Comparison of ENCODE assay signal across 8 cellular contexts in genomic region chr21:38958940-38959685, GRCh38.
DNase-seq lines count a peak whose midpoint lies in the region; ATAC-seq, FAIRE-seq and TF ChIP-seq lines count a peak whose summit lies in the region.

No MANE protein-coding gene starts in this region.

- no TSS peak for BruUV-seq in HepG2 (replicated peaks; lab: Mats Ljungman, UMichigan)

- no peaks in the 10 kb centered on the region for H3K79me2 ChIP-seq in HepG2 (ENCODE audit: insufficient read depth, low read length)

- ATAC-seq in body of pancreas (peak; percentile 55), HepG2 (peak; percentile 59), GM18907 (IDR thresholded peaks at IDR 0.05; ENCODE audit: unreplicated experiment) (no peak)

- TF ChIP-seq CTCF in body of pancreas (IDR thresholded peaks at IDR 0.05) (no peak), HepG2 (CRISPR knock-in tag; IDR thresholded peaks at IDR 0.05) (no peak)

- in situ Hi-C loops in HepG2 (cut with HindIII; ENCODE audit: extremely low pct_ligation_motif_present, low pct_unique_long_range_greater_than_20kb) = no loop called here

- no peaks in the 10 kb centered on the region for H3K9me3 ChIP-seq in body of pancreas
- peaks cover 6% of the 10 kb centered on the region; the same call in 1 of the 2 replicates for H3K9me3 ChIP-seq in HepG2 (ENCODE audit: low read length)
- no peaks in the 10 kb centered on the region for H3K9me3 ChIP-seq in effector memory CD4-positive, alpha-beta T cell (ENCODE audit: control insufficient read depth, low read length)

- no peaks in the 10 kb centered on the region for H3K36me3 ChIP-seq in body of pancreas (replicated peaks in 1 of 2; ENCODE audit: insufficient read depth in 1 of 2, low read depth in 2 of 2)
- H3K36me3 ChIP-seq in HepG2 (replicated peaks in 1 of 2; ENCODE audit: control insufficient read depth in 1 of 2, insufficient read depth in 2 of 2, low read length in 2 of 2) = no peaks in the 10 kb centered on the region
- H3K36me3 ChIP-seq in effector memory CD4-positive, alpha-beta T cell (ENCODE audit: control insufficient read depth, insufficient read depth, low read length) = no peaks in the 10 kb centered on the region

- TF ChIP-seq POLR2A in body of pancreas (IDR thresholded peaks at IDR 0.05) (no peak), HepG2 (IDR thresholded peaks at IDR 0.05; ENCODE audit: insufficient read depth in 1 of 2, low read depth in 2 of 2, low read length in 2 of 2) (peak; percentile 39 to 57; a peak in 2 of 4 replicates)

- H3K4me3 ChIP-seq in body of pancreas (no peak overlapping the region), HepG2 (replicated peaks in 1 of 3; ENCODE audit: insufficient read depth in 1 of 3, low read depth in 2 of 3, low read length in 3 of 3) (peak overlapping the region in 2 of 3 experiments; percentile 5 to 36; a peak in 1 of 6 replicates)
- no peak overlapping the region for H3K4me3 ChIP-seq in effector memory CD4-positive, alpha-beta T cell (ENCODE audit: insufficient read depth, low read depth, low read length, poor library complexity, severe bottlenecking)

- peak; percentile 73 for FAIRE-seq in HepG2 (lab: Jason Lieb, UNC)

- CTCF ChIA-PET in HepG2 (lab: Yijun Ruan, JAX; ENCODE audit: low intra/inter-chr PET ratio, low total read pairs) = no interaction called here

- no peaks in the 10 kb centered on the region for H4K20me1 ChIP-seq in HepG2 (ENCODE audit: insufficient read depth, low read length)

- H3K4me1 ChIP-seq in body of pancreas (peaks cover 33% of the 10 kb centered on the region), HepG2 (ENCODE audit: insufficient read depth, low read length) (peaks cover 70% of the 10 kb centered on the region)
- no peaks in the 10 kb centered on the region for H3K4me1 ChIP-seq in effector memory CD4-positive, alpha-beta T cell (ENCODE audit: control insufficient read depth, insufficient read depth, low read length, poor library complexity, severe bottlenecking)

- 73 to 77% methylated on average over 4 of the region's 4 CpGs for whole genome bisulfite sequencing in body of pancreas, 2 donors
- 49% methylated on average over 4 of the region's 4 CpGs for WGBS in HepG2 (ENCODE audit: low lambda C conversion rate)

- H3K27me3 ChIP-seq in body of pancreas (no peaks in the 10 kb centered on the region), HepG2 (ENCODE audit: control insufficient read depth in 1 of 2, insufficient read depth in 2 of 2, low read length in 2 of 2) (no peaks in the 10 kb centered on the region)
- no peaks in the 10 kb centered on the region for H3K27me3 ChIP-seq in effector memory CD4-positive, alpha-beta T cell (replicated peaks; ENCODE audit: control insufficient read depth, insufficient read depth, low read length, poor library complexity, severe bottlenecking)

- POLR2A ChIA-PET in HepG2 (lab: Yijun Ruan, JAX) = interaction anchor here (0.6 to 1.8 kb wide), 8 partner anchors 31 to 354 kb away, joined by 3 to 9 read pairs (median 6); no protein-coding TSS in a partner anchor

- TF ChIP-seq EP300 in HepG2 (IDR thresholded peaks at IDR 0.05; ENCODE audit: low read depth in 2 of 2, low read length in 2 of 2) (0 out of 4 replicates have a peak, but pooled peaks of 1 of the 2 experiments have one; percentile 55), HepG2 (CRISPR knock-in tag; IDR thresholded peaks at IDR 0.05; ENCODE audit: borderline replicate concordance) (no peak)

- DNase-seq in A172 (ENCODE audit: low spot score) = peak; percentile 50
- DNase-seq in HT1080 (ENCODE audit: low read depth) = peak; percentile 11
- peak in 3 of 4 donors; percentile 20 to 58 (median 31) for DNase-seq in body of pancreas
- DNase-seq in HepG2 (ENCODE audit: low spot score) = peak; percentile 62
- DNase-seq in NCI-H2227 (lab: John Stamatoyannopoulos, UW; ENCODE audit: unreplicated experiment) = no peak
- no peak for DNase-seq in effector memory CD4-positive, alpha-beta T cell
- no peak for DNase-seq in NCI-H446 treated with DMSO at 0.1 percent for 48 hours (lab: John Stamatoyannopoulos, UW)

- no peak for TF ChIP-seq RAD21 in HepG2 (CRISPR knock-in tag; IDR thresholded peaks at IDR 0.05)

- H2AFZ ChIP-seq in HepG2 (ENCODE audit: low read length) = no peak overlapping the region

- peak overlapping the region in 1 of 4 donors; percentile 1 for H3K27ac ChIP-seq in body of pancreas
- H3K27ac ChIP-seq in HepG2 (ENCODE audit: extremely low read length, insufficient read depth, low read length) = peak overlapping the region; percentile 55
- H3K27ac ChIP-seq in effector memory CD4-positive, alpha-beta T cell (ENCODE audit: insufficient read depth, low read length, poor library complexity, severe bottlenecking) = no peak overlapping the region

- intact Hi-C loops in body of pancreas (cut with DNase I) = no loop called here
- intact Hi-C loops in HepG2 (cut with micrococcal nuclease; ENCODE audit: unreplicated experiment) = no loop called here

- peak overlapping the region; percentile 44 for H3K4me2 ChIP-seq in HepG2 (ENCODE audit: low read depth, low read length)

- H3K9ac ChIP-seq in HepG2 (ENCODE audit: insufficient read depth, low read depth, low read length) = peak overlapping the region; percentile 32; the same call in 1 of the 2 replicates

TF ChIP-seq in HepG2, 621 proteins besides CTCF, POLR2A, EP300 and RAD21 (continues in another document):
- TF ChIP-seq ATRX (CRISPR knock-in tag; IDR thresholded peaks at IDR 0.05; ENCODE audit: borderline replicate concordance) (no peak), FOXA3 (CRISPR knock-in tag; IDR thresholded peaks at IDR 0.05) (peak; percentile 59), IRF1 (CRISPR knock-in tag; IDR thresholded peaks at IDR 0.05; ENCODE audit: low read depth) (no peak), PCBP2 (optimal IDR thresholded peaks at IDR 0.05; ENCODE audit: low read depth, low read length, poor library complexity, severe bottlenecking) (no peak), MAF1 (CRISPR knock-in tag; IDR thresholded peaks at IDR 0.05; ENCODE audit: borderline replicate concordance) (no peak), USF2 (IDR thresholded peaks at IDR 0.05; ENCODE audit: low read depth, low read length) (no peak), USF2 (CRISPR knock-in tag; IDR thresholded peaks at IDR 0.05; ENCODE audit: borderline replicate concordance) (peak; percentile 66; the same call in 1 of the 2 replicates), HIVEP1 (CRISPR knock-in tag; IDR thresholded peaks at IDR 0.05) (no peak), ZNF597 (CRISPR knock-in tag; IDR thresholded peaks at IDR 0.05) (no peak), ZBTB21 (CRISPR knock-in tag; IDR thresholded peaks at IDR 0.05) (no peak), CAMTA2 (CRISPR knock-in tag; IDR thresholded peaks at IDR 0.05; ENCODE audit: borderline replicate concordance) (no peak), ZNF432 (CRISPR knock-in tag; IDR thresholded peaks at IDR 0.05; ENCODE audit: borderline replicate concordance) (no peak), NR2F2 (IDR thresholded peaks at IDR 0.05; ENCODE audit: borderline replicate concordance, low read depth) (no peak), POLR2G (IDR thresholded peaks at IDR 0.05; ENCODE audit: low read depth, low read length) (peak; percentile 53), ZNF441 (CRISPR knock-in tag; IDR thresholded peaks at IDR 0.05; ENCODE audit: borderline replicate concordance) (no peak), ERF (CRISPR knock-in tag; IDR thresholded peaks at IDR 0.05) (no peak), DRAP1 (CRISPR knock-in tag; IDR thresholded peaks at IDR 0.05) (peak; percentile 52; the same call in 1 of the 2 replicates), FOXP1 (IDR thresholded peaks at IDR 0.05) (no peak), FOXP1 (CRISPR knock-in tag; IDR thresholded peaks at IDR 0.05) (peak; percentile 50), ZNF180 (CRISPR knock-in tag; IDR thresholded peaks at IDR 0.05; ENCODE audit: borderline replicate concordance, low read depth) (no peak), SALL1 (CRISPR knock-in tag; IDR thresholded peaks at IDR 0.05) (peak; percentile 42; the same call in 1 of the 2 replicates), REL (CRISPR knock-in tag; conservative IDR thresholded peaks at IDR 0.05) (no peak), TBX3 (IDR thresholded peaks at IDR 0.05; ENCODE audit: borderline replicate concordance) (no peak)

Comparison
In these comparisons a context has a peak if more than half of its experiments do, and no peak if none do; other contexts are left out.
1. DNase-seq: peak in A172 (single experiment), HT1080 (single experiment), body of pancreas (3 of 4) and HepG2 (single experiment); none in NCI-H2227 (single experiment), effector memory CD4-positive, alpha-beta T cell (0 of 3) and NCI-H446 treated with DMSO at 0.1 percent for 48 hours (single experiment).
2. H3K4me3 ChIP-seq: peak in HepG2 (2 of 3); none in body of pancreas (0 of 2) and effector memory CD4-positive, alpha-beta T cell (single experiment).
3. POLR2A ChIP-seq: peak in HepG2 (2 of 2); none in body of pancreas (0 of 3).